ENCODE assay signal across 8 cellular contexts in genomic region chr19:58554494-58555368, GRCh38. TPM values are rescaled to one million over a fixed set of nuclear protein-coding genes. Genes with fewer than 3 reads are reported as not detected.
DNase-seq lines count a peak whose midpoint lies in the region; ATAC-seq and TF ChIP-seq lines count a peak whose summit lies in the region.

TSS of gene CHMP2A (minus strand) at chr19:58555105. CDS start at chr19:58554212, 893 bp downstream.

- H3K9me3 Mint-ChIP-seq in central memory CD8-positive, alpha-beta T cell = no peaks in the 10 kb centered on the region

- DNase-seq in T-helper 22 cell (ENCODE audit: low read depth) (peak; percentile 96), kidney epithelial cell (ENCODE audit: low read depth) (peak; percentile 71), NCI-H446 treated with DMSO at 0.1 percent for 48 hours (lab: John Stamatoyannopoulos, UW) (no peak)
- peak; percentile 96 to 97 for DNase-seq in central memory CD8-positive, alpha-beta T cell (ENCODE audit: low spot score in 2 of 2)
- peak; percentile 96 to 99 (median 96) for DNase-seq in stimulated activated CD4-positive, alpha-beta T cell treated with anti-CD3 and anti-CD28 coated beads, Interleukin-1b, Interleukin-23, amount 100 ng/mL, for 24 hours (ENCODE audit: low read depth in 4 of 4, low spot score in 1 of 4)

- H3K27me3 ChIP-seq in kidney epithelial cell (ENCODE audit: control insufficient read depth, insufficient read depth, low read length) = no peaks in the 10 kb centered on the region

- TF ChIP-seq CTCF in kidney epithelial cell (IDR thresholded peaks at IDR 0.05; ENCODE audit: insufficient read depth, low read length, poor library complexity, severe bottlenecking) = no peak

- ATAC-seq in HG03039 (IDR thresholded peaks at IDR 0.05; ENCODE audit: unreplicated experiment) (peak; percentile 32), HG02884 (IDR thresholded peaks at IDR 0.05; ENCODE audit: unreplicated experiment) (no peak)
- peak; percentile 34 for ATAC-seq in central memory CD8-positive, alpha-beta T cell (replicated peaks; ENCODE audit: extremely low read depth, poor library complexity, severe bottlenecking)

- peaks cover 52% of the 10 kb centered on the region for H3K36me3 Mint-ChIP-seq in central memory CD8-positive, alpha-beta T cell (ENCODE audit: insufficient read depth)

- H3K4me3 ChIP-seq in kidney epithelial cell (ENCODE audit: low read depth, low read length) = peak within 1 kb of the TSS; percentile 71

- no peaks in the 10 kb centered on the region for H3K27me3 Mint-ChIP-seq in central memory CD8-positive, alpha-beta T cell

- peak; percentile 85 for TF ChIP-seq POLR2A in GM10847 (IDR thresholded peaks at IDR 0.05; ENCODE audit: extremely low read depth, insufficient read length)

- peak within 1 kb of the TSS; percentile 99 for H3K27ac Mint-ChIP-seq in central memory CD8-positive, alpha-beta T cell (ENCODE audit: low read depth)

- H3K36me3 ChIP-seq in kidney epithelial cell (ENCODE audit: control insufficient read depth, insufficient read depth, low read length) = peaks cover 6% of the 10 kb centered on the region

- peak within 1 kb of the TSS; percentile 96 for H3K4me3 Mint-ChIP-seq in central memory CD8-positive, alpha-beta T cell

- peaks cover 64% of the 10 kb centered on the region for H3K4me1 Mint-ChIP-seq in central memory CD8-positive, alpha-beta T cell

RNA-seq across cellular contexts. Expression of gene CHMP2A, which starts in this region (rescaled TPM):
- total RNA-seq in kidney epithelial cell = 139 and 154 TPM in 2 replicates
